ENCODE assay signal across 2 cellular contexts in genomic region chr16:14434860-14435259, GRCh38.
TF ChIP-seq lines count a peak whose summit lies in the region.

No MANE protein-coding gene starts in this region.

TF ChIP-seq in GM23338, 12 proteins besides CTCF, POLR2A, EP300 and RAD21 (continued from another document):
- TF ChIP-seq REST (IDR thresholded peaks at IDR 0.05; ENCODE audit: unreplicated experiment), result no peak

TF ChIP-seq in H1, 55 proteins besides CTCF, POLR2A, EP300 and RAD21 (continued from another document):
- TF ChIP-seq RBBP5 (IDR thresholded peaks at IDR 0.05; ENCODE audit: borderline replicate concordance, low read depth, low read length), result no peak
